Comparison of ENCODE assay signal across 9 cellular contexts in the genomic region with DNA sequence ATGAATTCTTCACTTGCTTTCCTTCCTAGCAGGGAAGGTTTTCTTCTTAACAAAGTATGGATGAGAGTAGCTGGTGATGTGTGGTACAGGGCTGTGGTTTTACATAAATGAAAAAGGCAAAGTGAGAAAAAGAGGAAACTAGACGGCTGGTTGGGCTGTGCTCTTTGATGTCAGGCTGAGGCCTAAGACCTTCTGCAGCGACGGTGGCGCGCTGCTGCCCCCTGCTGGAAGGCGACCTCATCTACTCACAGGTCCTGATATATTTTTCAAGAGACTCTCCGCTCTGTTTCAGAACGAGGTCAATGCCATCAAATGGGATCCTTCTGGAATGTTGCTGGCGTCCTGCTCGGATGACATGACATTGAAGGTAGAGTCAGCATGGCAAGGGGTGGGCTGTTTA.
DNase-seq lines count a peak whose midpoint lies in the region; ATAC-seq and TF ChIP-seq lines count a peak whose summit lies in the region.
"Had no signal": no experiment of that assay in that cellular context is flagged by ENCODE, and none has a peak within 500 bp of the region (broad histone marks: within the 10 kb centered on the region; RNA-seq: fewer than 3 reads in every experiment).

No MANE protein-coding gene starts in this region.

- no peak overlapping the region for H3K4me3 ChIP-seq in iPS DF 6.9 (ENCODE audit: low read length)
- H3K4me3 ChIP-seq in thoracic aorta: no peak overlapping the region

- DNase-seq in HK-2 (ENCODE audit: unreplicated experiment) (peak; percentile 1), iPS DF 6.9 (ENCODE audit: low read depth, low spot score) (peak; percentile 41), thoracic aorta (ENCODE audit: low spot score) (peak; percentile 2), NCI-H1436 (lab: John Stamatoyannopoulos, UW) (no peak), NCI-H1105 (lab: John Stamatoyannopoulos, UW) (no peak)
- DNase-seq in activated CD4-positive, alpha-beta T cell treated with anti-CD3 and anti-CD28 coated beads, Interleukin-2, amount 50 U/mL, for 48 hours: peak; percentile 72 to 76
- DNase-seq: IMR-90 had no signal

- no peaks in the 10 kb centered on the region for H3K36me3 ChIP-seq in iPS DF 6.9 (ENCODE audit: control insufficient read depth, insufficient read depth, low read length)
- H3K36me3 ChIP-seq in thoracic aorta: no peaks in the 10 kb centered on the region

- WGBS in iPS DF 6.9 (ENCODE audit: insufficient coverage, insufficient read length): no CpG with 5 or more reads among the region's 10 CpGs

- H3K4me1 ChIP-seq in iPS DF 6.9 (ENCODE audit: control insufficient read depth, insufficient read depth, low read length) (no peaks in the 10 kb centered on the region), thoracic aorta (ENCODE audit: control insufficient read depth in 1 of 2, low read depth in 2 of 2) (no peaks in the 10 kb centered on the region)

- no peak overlapping the region for H3K27ac ChIP-seq in iPS DF 6.9 (ENCODE audit: low read length)
- no peak overlapping the region for H3K27ac ChIP-seq in thoracic aorta

- H3K9me3 ChIP-seq in iPS DF 6.9 (ENCODE audit: control insufficient read depth, insufficient read depth, low read length): no peaks in the 10 kb centered on the region
- H3K9me3 ChIP-seq in thoracic aorta: no peaks in the 10 kb centered on the region

- ATAC-seq in GM18498 (IDR thresholded peaks at IDR 0.05; ENCODE audit: unreplicated experiment) (peak; percentile 90), thoracic aorta (ENCODE audit: insufficient number of reproducible peaks, low FRiP score, low read depth) (no peak), HG03045 (IDR thresholded peaks at IDR 0.05; ENCODE audit: unreplicated experiment) (no peak)

- TF ChIP-seq CTCF in thoracic aorta (IDR thresholded peaks at IDR 0.05): peak; percentile 65

- H3K27me3 ChIP-seq in iPS DF 6.9 (ENCODE audit: control insufficient read depth, insufficient read depth, low read length) (no peaks in the 10 kb centered on the region), thoracic aorta (replicated peaks; ENCODE audit: insufficient read depth) (no peaks in the 10 kb centered on the region)

Comparison
In these comparisons a context has a peak if more than half of its experiments do, and no peak if none do; other contexts are left out.
1. DNase-seq: peak in HK-2 (single experiment), activated CD4-positive, alpha-beta T cell treated with anti-CD3 and anti-CD28 coated beads, Interleukin-2, amount 50 U/mL, for 48 hours (2 of 2), iPS DF 6.9 (single experiment) and thoracic aorta (single experiment); none in NCI-H1436 (single experiment) and NCI-H1105 (single experiment).